Comparison of ENCODE assay signal across 1 cellular context in the genomic region with DNA sequence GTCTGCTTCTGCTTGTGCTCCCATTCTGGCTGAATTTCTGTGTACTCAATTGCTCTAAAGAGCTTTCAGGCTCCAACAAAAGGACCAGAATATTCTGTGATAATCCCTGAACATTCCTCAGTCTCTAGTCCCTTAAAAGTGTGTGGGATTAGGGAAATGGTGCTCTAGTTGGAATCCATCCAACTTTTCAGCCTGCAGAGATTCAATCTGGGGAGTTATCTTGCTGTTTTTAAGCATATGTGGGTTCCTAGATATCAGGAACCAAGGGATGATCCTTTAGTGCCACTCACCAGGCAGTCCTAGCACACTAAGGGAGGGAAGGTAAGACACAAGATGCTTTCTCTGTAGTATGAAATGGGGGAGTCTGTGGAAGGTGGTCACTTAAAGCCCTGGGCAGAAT.
TF ChIP-seq lines count a peak whose summit lies in the region.

No MANE protein-coding gene starts in this region.

TF ChIP-seq in HCT116, 20 proteins besides CTCF, POLR2A, EP300 and RAD21 (continued from another document):
- TF ChIP-seq REST (IDR thresholded peaks at IDR 0.05; ENCODE audit: low read depth) (no peak), EZH2phosphoT487 (IDR thresholded peaks at IDR 0.05; ENCODE audit: borderline replicate concordance) (no peak), CBX3 (IDR thresholded peaks at IDR 0.05; ENCODE audit: low read depth) (no peak), POLR2AphosphoS5 (IDR thresholded peaks at IDR 0.05; ENCODE audit: low read depth, low read length) (no peak), CEBPB (IDR thresholded peaks at IDR 0.05; ENCODE audit: low read depth) (no peak), EZH2 (IDR thresholded peaks at IDR 0.05) (no peak), ZNF274 (IDR thresholded peaks at IDR 0.05; ENCODE audit: low read depth, low read length) (no peak), SP1 (IDR thresholded peaks at IDR 0.05; ENCODE audit: low read depth) (no peak)
- TF ChIP-seq, protein P1, sequence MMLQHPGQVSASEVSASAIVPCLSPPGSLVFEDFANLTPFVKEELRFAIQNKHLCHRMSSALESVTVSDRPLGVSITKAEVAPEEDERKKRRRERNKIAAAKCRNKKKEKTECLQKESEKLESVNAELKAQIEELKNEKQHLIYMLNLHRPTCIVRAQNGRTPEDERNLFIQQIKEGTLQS (IDR thresholded peaks at IDR 0.05): no peak
- TF ChIP-seq, protein P2, sequence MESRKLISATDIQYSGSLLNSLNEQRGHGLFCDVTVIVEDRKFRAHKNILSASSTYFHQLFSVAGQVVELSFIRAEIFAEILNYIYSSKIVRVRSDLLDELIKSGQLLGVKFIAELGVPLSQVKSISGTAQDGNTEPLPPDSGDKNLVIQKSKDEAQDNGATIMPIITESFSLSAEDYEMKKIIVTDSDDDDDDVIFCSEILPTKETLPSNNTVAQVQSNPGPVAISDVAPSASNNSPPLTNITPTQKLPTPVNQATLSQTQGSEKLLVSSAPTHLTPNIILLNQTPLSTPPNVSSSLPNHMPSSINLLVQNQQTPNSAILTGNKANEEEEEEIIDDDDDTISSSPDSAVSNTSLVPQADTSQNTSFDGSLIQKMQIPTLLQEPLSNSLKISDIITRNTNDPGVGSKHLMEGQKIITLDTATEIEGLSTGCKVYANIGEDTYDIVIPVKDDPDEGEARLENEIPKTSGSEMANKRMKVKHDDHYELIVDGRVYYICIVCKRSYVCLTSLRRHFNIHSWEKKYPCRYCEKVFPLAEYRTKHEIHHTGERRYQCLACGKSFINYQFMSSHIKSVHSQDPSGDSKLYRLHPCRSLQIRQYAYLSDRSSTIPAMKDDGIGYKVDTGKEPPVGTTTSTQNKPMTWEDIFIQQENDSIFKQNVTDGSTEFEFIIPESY (IDR thresholded peaks at IDR 0.05; ENCODE audit: extremely low read depth, insufficient replicate concordance, low read length): no peak
